In the genomic region with DNA sequence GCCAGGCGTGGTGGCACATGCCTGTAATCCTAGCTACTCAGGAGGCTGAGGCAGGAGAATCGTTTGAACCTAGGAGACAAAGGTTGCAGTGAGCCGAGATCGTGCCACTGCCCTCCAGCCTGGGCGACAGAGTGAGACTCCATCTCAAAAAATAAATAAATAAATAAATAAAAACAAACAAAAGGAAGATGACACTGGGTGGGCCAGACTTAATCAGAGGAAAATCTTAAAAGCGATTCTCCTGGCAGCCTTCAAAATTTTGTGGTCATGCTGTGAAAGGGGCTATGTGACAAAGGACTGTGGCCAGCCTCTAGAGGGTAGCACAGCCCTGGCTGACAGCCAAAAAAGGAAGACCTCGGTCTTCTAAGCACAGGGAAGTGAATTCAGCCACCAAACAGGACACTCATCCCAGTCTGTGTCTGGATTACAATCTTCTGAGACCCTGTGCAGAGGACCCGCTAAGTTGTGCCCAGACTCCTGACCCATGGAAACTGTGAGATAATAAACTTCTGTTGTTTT, we compare ENCODE assay signal across 16 cellular contexts.
DNase-seq lines count a peak whose midpoint lies in the region; ATAC-seq and TF ChIP-seq lines count a peak whose summit lies in the region.
"Had no signal": no experiment of that assay in that cellular context is flagged by ENCODE, and none has a peak within 500 bp of the region (broad histone marks: within the 10 kb centered on the region; RNA-seq: fewer than 3 reads in every experiment).

No MANE protein-coding gene starts in this region.

- H3K4me1 ChIP-seq in H9 (ENCODE audit: insufficient read depth, low read length) (no peaks in the 10 kb centered on the region), osteoblast (ENCODE audit: insufficient read depth, low read length) (no peaks in the 10 kb centered on the region)
- H3K4me1 ChIP-seq: gastrocnemius medialis, right atrium auricular region had no signal

- no peak overlapping the region for H2BK120ac ChIP-seq in H9 (ENCODE audit: low read depth, low read length, poor library complexity, severe bottlenecking)

- no peak overlapping the region for H3T11ph ChIP-seq in H9 (ENCODE audit: low read length)

- H3K4me2 ChIP-seq in H9 (ENCODE audit: insufficient read depth, insufficient read length, low read length) (no peak overlapping the region), osteoblast (ENCODE audit: insufficient read depth, low read length) (no peak overlapping the region)

- H3K9me3 ChIP-seq in H9 (ENCODE audit: control insufficient read depth, low read depth, low read length) (no peaks in the 10 kb centered on the region), osteoblast (ENCODE audit: low read depth, low read length) (no peaks in the 10 kb centered on the region)
- H3K9me3 ChIP-seq: gastrocnemius medialis, MG63, right atrium auricular region had no signal

- H3K27ac Mint-ChIP-seq in Calu3 (ENCODE audit: unreplicated experiment): no peak overlapping the region
- no peak overlapping the region for H3K27ac Mint-ChIP-seq in H9

- H3K4ac ChIP-seq in H9 (ENCODE audit: low read depth, low read length): no peak overlapping the region

- H2BK20ac ChIP-seq in H9 (ENCODE audit: low read depth, low read length, poor library complexity, severe bottlenecking): no peak overlapping the region

- no peaks in the 10 kb centered on the region for H3K36me3 ChIP-seq in osteoblast (ENCODE audit: insufficient read depth, low read length)
- H3K36me3 ChIP-seq: gastrocnemius medialis, MG63, right atrium auricular region had no signal

- H3K27ac ChIP-seq in H9 (ENCODE audit: insufficient read length, low read depth, low read length) (no peak overlapping the region), osteoblast (ENCODE audit: low read depth, low read length) (no peak overlapping the region)
- H3K27ac ChIP-seq: gastrocnemius medialis, right atrium auricular region had no signal

- TF ChIP-seq CTCF in Calu3 (IDR thresholded peaks at IDR 0.05; ENCODE audit: unreplicated experiment) (no peak), H9 (conservative IDR thresholded peaks at IDR 0.05) (peak; percentile 66; the same call in 2 of the 3 replicates), osteoblast (IDR thresholded peaks at IDR 0.05; ENCODE audit: extremely low read depth, low read depth, low read length) (no peak)

- H3K9me3 Mint-ChIP-seq in Calu3 (ENCODE audit: low read depth, unreplicated experiment): no peaks in the 10 kb centered on the region
- H3K9me3 Mint-ChIP-seq in H9: no peaks in the 10 kb centered on the region

- BruUV-seq in Calu3 (replicated peaks; lab: Mats Ljungman, UMichigan): no TSS peak

- no peak overlapping the region for H2AK5ac ChIP-seq in H9 (ENCODE audit: insufficient read length, low read length)

- no peaks in the 10 kb centered on the region for H3K79me2 ChIP-seq in H9 (ENCODE audit: insufficient read depth, low read length)
- no peaks in the 10 kb centered on the region for H3K79me2 ChIP-seq in osteoblast (ENCODE audit: insufficient read depth, low read length)

- no peak overlapping the region for H2AFZ ChIP-seq in H9 (ENCODE audit: low read length)
- no peak overlapping the region for H2AFZ ChIP-seq in osteoblast (ENCODE audit: low read length)

- H3K79me1 ChIP-seq in H9 (ENCODE audit: insufficient read depth, low read depth, low read length, poor library complexity, severe bottlenecking): no peaks in the 10 kb centered on the region

- H3K56ac ChIP-seq in H9 (ENCODE audit: insufficient read length, low read depth, low read length): no peak overlapping the region

- no peak for ATAC-seq in HG02884 (IDR thresholded peaks at IDR 0.05; ENCODE audit: unreplicated experiment)
- no peak for ATAC-seq in GM18498 (IDR thresholded peaks at IDR 0.05; ENCODE audit: unreplicated experiment)
- ATAC-seq: gastrocnemius medialis had no signal

- H3K27me3 ChIP-seq in H9 (ENCODE audit: insufficient read depth, low read length) (no peaks in the 10 kb centered on the region), osteoblast (ENCODE audit: insufficient read depth, low read length) (no peaks in the 10 kb centered on the region)
- H3K27me3 ChIP-seq: gastrocnemius medialis, MG63, right atrium auricular region had no signal

- no peak overlapping the region for H3K4me3 ChIP-seq in osteoblast (ENCODE audit: insufficient read depth, low read length)
- H3K4me3 ChIP-seq: gastrocnemius medialis, MG63, right atrium auricular region had no signal

- CTCF ChIA-PET in Calu3 (lab: Charles Lee): no interaction called here

- no peak overlapping the region for H4K8ac ChIP-seq in H9 (replicated peaks; ENCODE audit: insufficient read length, low read depth, low read length)

- H3K4me3 Mint-ChIP-seq in Calu3 (ENCODE audit: low read depth, unreplicated experiment) (no peak overlapping the region), H9 (no peak overlapping the region)

- no CpG with 5 or more reads among the region's 8 CpGs for WGBS in H9 (ENCODE audit: extremely low coverage, insufficient read length, low lambda C conversion rate)

- no peak overlapping the region for H2BK15ac ChIP-seq in H9 (ENCODE audit: low read depth, low read length)

- H3K18ac ChIP-seq in H9 (ENCODE audit: insufficient read length, low read depth, low read length): no peak overlapping the region

- no peak overlapping the region for H3K9ac ChIP-seq in H9 (ENCODE audit: extremely low read depth, insufficient read length, low read length)

- H3K36me3 Mint-ChIP-seq in Calu3 (ENCODE audit: insufficient read depth, unreplicated experiment) (no peaks in the 10 kb centered on the region), H9 (ENCODE audit: insufficient read depth in 1 of 3, low read depth in 3 of 3) (no peaks in the 10 kb centered on the region)

- H3K4me1 Mint-ChIP-seq in Calu3 (ENCODE audit: low read depth, unreplicated experiment) (peaks cover 32% of the 10 kb centered on the region), H9 (no peaks in the 10 kb centered on the region)

- no peak overlapping the region for H4K91ac ChIP-seq in H9 (ENCODE audit: insufficient read length, low read depth, low read length)

- no peak overlapping the region for H3K14ac ChIP-seq in H9 (ENCODE audit: insufficient read depth, low read length)

- H3K23ac ChIP-seq in H9 (ENCODE audit: insufficient read length, low read depth, low read length): no peak overlapping the region

- H3K27me3 Mint-ChIP-seq in Calu3 (ENCODE audit: unreplicated experiment) (no peaks in the 10 kb centered on the region), H9 (ENCODE audit: low read depth) (peaks cover 5% of the 10 kb centered on the region)

- H4K20me1 ChIP-seq in H9 (ENCODE audit: control insufficient read depth, insufficient read depth, insufficient read length) (no peaks in the 10 kb centered on the region), osteoblast (ENCODE audit: insufficient read depth, low read length) (no peaks in the 10 kb centered on the region)

- H2BK12ac ChIP-seq in H9 (ENCODE audit: insufficient read length, low read depth, low read length): no peak overlapping the region

- DNase-seq in Calu3 (peak; percentile 53), H9 (peak; percentile 58), RPMI8226 (peak; percentile 48), iPS-NIHi7 (ENCODE audit: extremely low spot score) (peak; percentile 62), osteoblast (ENCODE audit: insufficient read length, low spot score, missing footprints) (no peak)
- DNase-seq: activated gamma-delta T cell; amygdala; cerebellar nuclear complex; DMS79 treated with DMSO at 0.1 percent for 48 hours; gastrocnemius medialis; mesenchymal stem cell; MG63; stimulated activated CD4-positive, alpha-beta T cell treated with anti-CD3 and anti-CD28 coated beads, Interleukin-1b, Interleukin-23, amount 100 ng/mL, for 48 hours had no signal

- no peak overlapping the region for H4K5ac ChIP-seq in H9 (ENCODE audit: insufficient read length, low read depth, low read length)

- no peak overlapping the region for H2BK5ac ChIP-seq in H9 (ENCODE audit: insufficient read length, low read length)

- intact Hi-C loops in Calu3 (cut with micrococcal nuclease; ENCODE audit: unreplicated experiment): loop anchor here (5.0 kb wide), 1 partner anchor 504 kb away; no protein-coding TSS in a partner anchor

- no peaks in the 10 kb centered on the region for H3K23me2 ChIP-seq in H9 (ENCODE audit: insufficient read length, low read depth, low read length, poor library complexity, severe bottlenecking)
